In genomic region chr1:29332204-29332603, GRCh38 we compare ENCODE assay signal across 9 cellular contexts.
DNase-seq lines count a peak whose midpoint lies in the region; ATAC-seq and TF ChIP-seq lines count a peak whose summit lies in the region.
"Had no signal": no experiment of that assay in that cellular context is flagged by ENCODE, and none has a peak within 500 bp of the region (broad histone marks: within the 10 kb centered on the region; RNA-seq: fewer than 3 reads in every experiment).

No MANE protein-coding gene starts in this region.

- H3K4me3 Mint-ChIP-seq in MCF 10A (ENCODE audit: unreplicated experiment) = no peak overlapping the region
- no peak overlapping the region for H3K4me3 Mint-ChIP-seq in chondrocyte (ENCODE audit: unreplicated experiment)
- no peak overlapping the region for H3K4me3 Mint-ChIP-seq in progenitor cell of endocrine pancreas (ENCODE audit: low read depth)
- H3K4me3 Mint-ChIP-seq: central memory CD8-positive, alpha-beta T cell had no signal

- TF ChIP-seq POLR2A in breast epithelium (IDR thresholded peaks at IDR 0.05) (no peak), gastroesophageal sphincter (IDR thresholded peaks at IDR 0.05) (no peak)

- H3K27ac ChIP-seq in breast epithelium = no peak overlapping the region
- H3K27ac ChIP-seq in gastroesophageal sphincter = no peak overlapping the region

- TF ChIP-seq EP300 in gastroesophageal sphincter (IDR thresholded peaks at IDR 0.05) = no peak

- H3K36me3 Mint-ChIP-seq in MCF 10A (ENCODE audit: insufficient read depth, unreplicated experiment) (peaks cover 7% of the 10 kb centered on the region), chondrocyte (ENCODE audit: low read depth) (no peaks in the 10 kb centered on the region), progenitor cell of endocrine pancreas (ENCODE audit: insufficient read depth) (peaks cover 5% of the 10 kb centered on the region)

- H3K9me3 ChIP-seq in breast epithelium (no peaks in the 10 kb centered on the region), gastroesophageal sphincter (peaks cover 0 to 5% (median 0%) of the 10 kb centered on the region in 3 donors)

- CTCF ChIA-PET in MCF 10A (lab: Yijun Ruan, JAX) = interaction anchor here (0.6 to 2.1 kb wide), 5 partner anchors 9 to 480 kb away, joined by 4 to 10 read pairs (median 6); no protein-coding TSS in a partner anchor

- no peak for ATAC-seq in GM19351 (IDR thresholded peaks at IDR 0.05; ENCODE audit: unreplicated experiment)
- ATAC-seq in HG03378 (IDR thresholded peaks at IDR 0.05; ENCODE audit: unreplicated experiment) = no peak
- no peak for ATAC-seq in gastroesophageal sphincter

- no TSS peak for BruUV-seq in MCF 10A (replicated peaks; lab: Mats Ljungman, UMichigan)

- H3K27ac Mint-ChIP-seq in MCF 10A (ENCODE audit: low read depth, unreplicated experiment) (no peak overlapping the region), chondrocyte (ENCODE audit: unreplicated experiment) (no peak overlapping the region), progenitor cell of endocrine pancreas (peak overlapping the region; percentile 85)

- H3K36me3 ChIP-seq in breast epithelium (no peaks in the 10 kb centered on the region), gastroesophageal sphincter (peaks cover 0 to 4% of the 10 kb centered on the region in 2 donors)

- H3K9me3 Mint-ChIP-seq in MCF 10A (ENCODE audit: unreplicated experiment) (no peaks in the 10 kb centered on the region), chondrocyte (ENCODE audit: low read depth) (no peaks in the 10 kb centered on the region), progenitor cell of endocrine pancreas (ENCODE audit: low read depth) (no peaks in the 10 kb centered on the region)
- H3K9me3 Mint-ChIP-seq: central memory CD8-positive, alpha-beta T cell had no signal

- H3K27me3 ChIP-seq in breast epithelium (no peaks in the 10 kb centered on the region), gastroesophageal sphincter (peaks cover 29% of the 10 kb centered on the region)

- peaks cover 10% of the 10 kb centered on the region for H3K27me3 Mint-ChIP-seq in MCF 10A (ENCODE audit: insufficient read depth, unreplicated experiment)
- peaks cover 35% of the 10 kb centered on the region for H3K27me3 Mint-ChIP-seq in chondrocyte (ENCODE audit: low read depth)
- H3K27me3 Mint-ChIP-seq in progenitor cell of endocrine pancreas = peaks cover 4% of the 10 kb centered on the region

- H3K4me1 ChIP-seq in breast epithelium (no peaks in the 10 kb centered on the region), gastroesophageal sphincter (no peaks in the 10 kb centered on the region)

- POLR2A ChIA-PET in MCF 10A (lab: Yijun Ruan, JAX) = interaction anchor here (0.6 to 1.1 kb wide), 3 partner anchors 14 to 1502 kb away, joined by 3 to 5 read pairs (median 4); partner anchors contain the start of gene PPP1R8

- peak; percentile 56 for DNase-seq in MCF 10A (ENCODE audit: unreplicated experiment)
- DNase-seq in breast epithelium (ENCODE audit: low spot score in 2 of 2) = no peak
- DNase-seq in NCI-H146 (lab: John Stamatoyannopoulos, UW) = peak; percentile 34
- no peak for DNase-seq in chondrocyte (ENCODE audit: low spot score)
- DNase-seq in progenitor cell of endocrine pancreas (ENCODE audit: low spot score, unreplicated experiment) = no peak

- no peaks in the 10 kb centered on the region for H3K4me1 Mint-ChIP-seq in MCF 10A (ENCODE audit: insufficient read depth, unreplicated experiment)
- no peaks in the 10 kb centered on the region for H3K4me1 Mint-ChIP-seq in chondrocyte (ENCODE audit: low read depth)
- peaks cover 2% of the 10 kb centered on the region for H3K4me1 Mint-ChIP-seq in progenitor cell of endocrine pancreas (ENCODE audit: low read depth)
- H3K4me1 Mint-ChIP-seq: central memory CD8-positive, alpha-beta T cell had no signal

- intact Hi-C loops in MCF 10A (cut with micrococcal nuclease) (no loop called here), breast epithelium (cut with DNase I; ENCODE audit: low total_unique reads) (no loop called here)

- TF ChIP-seq CTCF in MCF 10A (IDR thresholded peaks at IDR 0.05; ENCODE audit: unreplicated experiment) = peak; percentile 27
- no peak for TF ChIP-seq CTCF in breast epithelium (IDR thresholded peaks at IDR 0.05)
- peak; percentile 63 for TF ChIP-seq CTCF in chondrocyte (IDR thresholded peaks at IDR 0.05)
- peak; percentile 58 for TF ChIP-seq CTCF in progenitor cell of endocrine pancreas (IDR thresholded peaks at IDR 0.05; ENCODE audit: unreplicated experiment)
- TF ChIP-seq CTCF in gastroesophageal sphincter (IDR thresholded peaks at IDR 0.05) = peak in 1 of 4 experiments; percentile 13

- WGBS in gastroesophageal sphincter (ENCODE audit: low coverage in 1 of 2), 2 donors = 46 to 80% methylated on average over 1 to 6 of the region's 6 CpGs

- H3K4me3 ChIP-seq in breast epithelium (no peak overlapping the region), gastroesophageal sphincter (no peak overlapping the region)

Comparison
In these comparisons a context has a peak if more than half of its experiments do, and no peak if none do; other contexts are left out.
1. DNase-seq: peak in MCF 10A (single experiment) and NCI-H146 (single experiment); none in breast epithelium (0 of 2), chondrocyte (single experiment) and progenitor cell of endocrine pancreas (single experiment).
2. CTCF ChIP-seq: peak in MCF 10A (single experiment), chondrocyte (single experiment) and progenitor cell of endocrine pancreas (single experiment); none in breast epithelium (0 of 3).